In the genomic region with DNA sequence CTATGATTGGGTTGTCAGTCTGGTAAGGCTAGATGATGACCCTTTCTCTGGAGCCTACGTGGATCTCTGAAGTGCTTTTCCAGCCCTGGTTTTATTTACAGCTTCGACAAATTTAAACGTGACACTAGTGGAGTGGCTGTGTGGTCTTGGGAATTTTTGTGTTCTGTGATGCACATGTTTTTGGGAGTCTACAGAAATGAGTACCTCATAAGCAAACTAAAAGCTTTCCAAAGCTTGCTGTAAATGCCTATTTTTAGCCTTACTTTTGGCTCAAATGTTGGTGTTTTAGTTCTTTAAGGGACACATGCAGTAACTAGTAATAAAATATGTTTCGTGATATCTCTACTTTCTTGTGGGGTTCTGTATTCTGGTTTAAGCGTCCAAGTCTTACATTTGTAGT, we compare ENCODE assay signal across 1 cellular context.
TF ChIP-seq lines count a peak whose summit lies in the region.

No MANE protein-coding gene starts in this region.

TF ChIP-seq in GM12878, 131 proteins besides CTCF, POLR2A, EP300 and RAD21:
- TF ChIP-seq STAT1 (conservative IDR thresholded peaks at IDR 0.05), result no peak
